16 cellular contexts compared by ENCODE assay signal in genomic region chr22:21834869-21835268, GRCh38. TPM values are rescaled to one million over a fixed set of nuclear protein-coding genes. Genes with fewer than 3 reads are reported as not detected.
DNase-seq lines count a peak whose midpoint lies in the region; ATAC-seq and TF ChIP-seq lines count a peak whose summit lies in the region.
"Had no signal": no experiment of that assay in that cellular context is flagged by ENCODE, and none has a peak within 500 bp of the region (broad histone marks: within the 10 kb centered on the region; RNA-seq: fewer than 3 reads in every experiment).

No MANE protein-coding gene starts in this region.

- H3K27me3 ChIP-seq in CD8-positive, alpha-beta T cell (ENCODE audit: insufficient read depth, low read length) = no peaks in the 10 kb centered on the region
- no peaks in the 10 kb centered on the region for H3K27me3 ChIP-seq in Karpas-422 (ENCODE audit: low read length)
- H3K27me3 ChIP-seq in psoas muscle (ENCODE audit: insufficient read depth in 3 of 3, low read length in 2 of 3) = no peaks in the 10 kb centered on the region

- peaks cover 71% of the 10 kb centered on the region for H3K4me1 Mint-ChIP-seq in CD8-positive, alpha-beta T cell (ENCODE audit: low read depth)
- H3K4me1 Mint-ChIP-seq in effector memory CD8-positive, alpha-beta T cell (ENCODE audit: low read depth in 2 of 2) = peaks cover 55 to 67% of the 10 kb centered on the region in 2 donors
- H3K4me1 Mint-ChIP-seq in nephron progenitor cell = peaks cover 57% of the 10 kb centered on the region

- peaks cover 96% of the 10 kb centered on the region for H3K79me2 ChIP-seq in Karpas-422 (ENCODE audit: low read length)

- POLR2A ChIA-PET in CD8-positive, alpha-beta T cell (lab: Charles Lee) = no interaction called here

- peaks cover 1% of the 10 kb centered on the region for H3K36me3 Mint-ChIP-seq in CD8-positive, alpha-beta T cell
- H3K36me3 Mint-ChIP-seq in effector memory CD8-positive, alpha-beta T cell (ENCODE audit: insufficient read depth) = peaks cover 25% of the 10 kb centered on the region
- peaks cover 7% of the 10 kb centered on the region for H3K36me3 Mint-ChIP-seq in nephron progenitor cell (ENCODE audit: low read depth)

- WGBS in psoas muscle, 3 donors = 87 to 95% (median 89%) methylated on average over 4 of the region's 4 CpGs

- no peak for ATAC-seq in CD8-positive, alpha-beta T cell
- no peak for ATAC-seq in effector memory CD8-positive, alpha-beta T cell (replicated peaks)
- ATAC-seq in psoas muscle = no peak

- intact Hi-C loops in CD8-positive, alpha-beta T cell (cut with DNase I, micrococcal nuclease) = loop anchor here (5.0 kb wide), 2 partner anchors 32 to 52 kb away; partner anchors contain the start of gene MAPK1 (in 1 of the 2)
- intact Hi-C loops in psoas muscle (cut with DNase I) = no loop called here

- no peak overlapping the region for H2AFZ ChIP-seq in Karpas-422 (ENCODE audit: low read length)
- H2AFZ ChIP-seq: GM23338 had no signal

- H3K9me3 ChIP-seq in CD8-positive, alpha-beta T cell (ENCODE audit: low read length) = no peaks in the 10 kb centered on the region
- H3K9me3 ChIP-seq in Karpas-422 (ENCODE audit: low read length) (no peaks in the 10 kb centered on the region), psoas muscle (no peaks in the 10 kb centered on the region)
- H3K9me3 ChIP-seq: prostate gland had no signal

- H3K9ac ChIP-seq in Karpas-422 (ENCODE audit: low read length) = peak overlapping the region; percentile 40

- H3K4me2 ChIP-seq in Karpas-422 (ENCODE audit: low read depth, low read length, poor library complexity, severe bottlenecking) = peak overlapping the region; percentile 68
- H3K4me2 ChIP-seq: GM23338 had no signal

- H3K27ac ChIP-seq in CD8-positive, alpha-beta T cell (ENCODE audit: low read depth, low read length) = no peak overlapping the region
- peak overlapping the region; percentile 89 for H3K27ac ChIP-seq in Karpas-422 (ENCODE audit: low read length)
- H3K27ac ChIP-seq in psoas muscle = no peak overlapping the region
- H3K27ac ChIP-seq: prostate gland, WERI-Rb-1 had no signal

- no peak for TF ChIP-seq CTCF in CD8-positive, alpha-beta T cell (IDR thresholded peaks at IDR 0.05)
- no peak for TF ChIP-seq CTCF in nephron progenitor cell (IDR thresholded peaks at IDR 0.05)
- no peak for TF ChIP-seq CTCF in psoas muscle (IDR thresholded peaks at IDR 0.05)

- DNase-seq in CD8-positive, alpha-beta T cell = no peak
- DNase-seq in Karpas-422 (peak; percentile 73), nephron progenitor cell (no peak), GM03348 (ENCODE audit: low spot score) (no peak), NCI-H2227 treated with DMSO at 0.1 percent for 48 hours (lab: John Stamatoyannopoulos, UW) (no peak), psoas muscle (no peak), NCI-H446 (lab: John Stamatoyannopoulos, UW) (no peak)
- no peak for DNase-seq in effector memory CD8-positive, alpha-beta T cell
- DNase-seq: activated naive CD4-positive, alpha-beta T cell; AML-193; DMS79 treated with DMSO at 0.1 percent for 48 hours; NCI-H1930; NCI-H748 treated with DMSO at 0.1 percent for 48 hours; WERI-Rb-1 had no signal

- H4K20me1 ChIP-seq in Karpas-422 (ENCODE audit: insufficient read depth, low read depth, low read length) = peaks cover 10% of the 10 kb centered on the region; the same call in 1 of the 2 replicates

- CTCF ChIA-PET in CD8-positive, alpha-beta T cell (lab: Charles Lee) = interaction anchor here (1.3 kb wide), 1 partner anchor 188 kb away, joined by 5 read pairs; no protein-coding TSS in a partner anchor

- H3K27ac Mint-ChIP-seq in CD8-positive, alpha-beta T cell = peak overlapping the region; percentile 70
- peak overlapping the region; percentile 71 to 80 for H3K27ac Mint-ChIP-seq in effector memory CD8-positive, alpha-beta T cell
- peak overlapping the region; percentile 76 for H3K27ac Mint-ChIP-seq in nephron progenitor cell
- H3K27ac Mint-ChIP-seq: GM23338 had no signal

- H3K4me3 Mint-ChIP-seq in CD8-positive, alpha-beta T cell = no peak overlapping the region
- peak overlapping the region; percentile 21 to 46 for H3K4me3 Mint-ChIP-seq in effector memory CD8-positive, alpha-beta T cell
- H3K4me3 Mint-ChIP-seq in nephron progenitor cell = no peak overlapping the region
- H3K4me3 Mint-ChIP-seq: GM23338 had no signal

- no peaks in the 10 kb centered on the region for H3K9me3 Mint-ChIP-seq in CD8-positive, alpha-beta T cell
- H3K9me3 Mint-ChIP-seq in effector memory CD8-positive, alpha-beta T cell = no peaks in the 10 kb centered on the region
- H3K9me3 Mint-ChIP-seq in nephron progenitor cell = peaks cover 2% of the 10 kb centered on the region
- H3K9me3 Mint-ChIP-seq: GM23338 had no signal

- no peaks in the 10 kb centered on the region for H3K27me3 Mint-ChIP-seq in CD8-positive, alpha-beta T cell (ENCODE audit: low read depth)
- H3K27me3 Mint-ChIP-seq in effector memory CD8-positive, alpha-beta T cell = no peaks in the 10 kb centered on the region
- no peaks in the 10 kb centered on the region for H3K27me3 Mint-ChIP-seq in nephron progenitor cell (ENCODE audit: low read depth, poor library complexity)

- H3K4me3 ChIP-seq in CD8-positive, alpha-beta T cell (ENCODE audit: low read depth, low read length) = no peak overlapping the region
- H3K4me3 ChIP-seq in Karpas-422 (ENCODE audit: low read length) = peak overlapping the region; percentile 43; the same call in 1 of the 2 replicates
- no peak overlapping the region for H3K4me3 ChIP-seq in psoas muscle
- H3K4me3 ChIP-seq: GM23338, prostate gland had no signal

- peaks cover 4% of the 10 kb centered on the region for H3K36me3 ChIP-seq in CD8-positive, alpha-beta T cell (ENCODE audit: insufficient read depth, low read length)
- H3K36me3 ChIP-seq in Karpas-422 (ENCODE audit: insufficient read depth, low read length) = no peaks in the 10 kb centered on the region
- no peaks in the 10 kb centered on the region for H3K36me3 ChIP-seq in psoas muscle (ENCODE audit: insufficient read depth in 1 of 2, low read depth in 1 of 2)
- H3K36me3 ChIP-seq: prostate gland, WERI-Rb-1 had no signal

- H3K9me2 ChIP-seq in Karpas-422 (replicated peaks; ENCODE audit: insufficient read depth, low read length) = no peaks in the 10 kb centered on the region

- peaks cover 20% of the 10 kb centered on the region for H3K4me1 ChIP-seq in CD8-positive, alpha-beta T cell (ENCODE audit: insufficient read depth, low read length)
- H3K4me1 ChIP-seq in Karpas-422 (ENCODE audit: low read length) (peaks cover 43% of the 10 kb centered on the region), psoas muscle (peaks cover 52% of the 10 kb centered on the region)

RNA-seq across cellular contexts. Expression of gene MAPK1, which starts 32.6 kb away (rescaled TPM):
- 10 to 100 TPM; 34.0 to 39.2 TPM for total RNA-seq in CD8-positive, alpha-beta T cell
- 38.9 and 53.6 TPM in 2 replicates for total RNA-seq in Karpas-422 (2014; rRNA removed; shearing (Covaris generic); ENCODE audit: low replicate concordance)
- 100 to 1,000 TPM in 1 of 4 donors, 10 to 100 TPM in 3; 78.3 to 101 (median 96.9) TPM for total RNA-seq in psoas muscle
- 10 to 100 TPM; 11.0 to 64.1 (median 14.8) TPM for polyA plus RNA-seq in psoas muscle

Comparison
In these comparisons a context has a peak if more than half of its experiments do, and no peak if none do; other contexts are left out.
1. H3K4me3 Mint-ChIP-seq: peak in effector memory CD8-positive, alpha-beta T cell (2 of 2); none in CD8-positive, alpha-beta T cell (single experiment) and nephron progenitor cell (single experiment).
2. intact Hi-C loops: an anchor here in CD8-positive, alpha-beta T cell (5.0 kb wide); none called in psoas muscle.
3. Peak in every context shown above with its lines, with median percentiles within 50 percentile points of each other: H3K27ac Mint-ChIP-seq.